1 cellular context compared by ENCODE assay signal in the genomic region with DNA sequence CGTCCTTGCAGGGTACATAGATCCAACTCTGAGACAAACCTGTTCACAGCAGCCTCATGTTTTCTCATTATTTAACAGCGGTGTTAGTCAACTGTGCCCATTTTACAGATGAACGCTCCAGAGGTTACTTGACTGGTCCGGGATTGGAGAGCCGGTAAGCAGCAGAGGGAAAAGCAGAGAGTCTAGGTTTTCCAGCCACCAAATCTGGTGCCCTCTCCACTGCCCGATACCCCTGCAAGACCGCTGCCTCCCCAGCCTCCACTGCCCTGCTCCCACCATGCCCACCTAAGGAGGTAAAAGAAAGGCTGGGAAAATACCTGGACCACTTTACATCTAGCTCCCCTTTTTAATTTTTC.
TF ChIP-seq lines count a peak whose summit lies in the region.

No MANE protein-coding gene starts in this region.

TF ChIP-seq in GM23338, 12 proteins besides CTCF, POLR2A, EP300 and RAD21 (continued from another document):
- TF ChIP-seq, protein P1, sequence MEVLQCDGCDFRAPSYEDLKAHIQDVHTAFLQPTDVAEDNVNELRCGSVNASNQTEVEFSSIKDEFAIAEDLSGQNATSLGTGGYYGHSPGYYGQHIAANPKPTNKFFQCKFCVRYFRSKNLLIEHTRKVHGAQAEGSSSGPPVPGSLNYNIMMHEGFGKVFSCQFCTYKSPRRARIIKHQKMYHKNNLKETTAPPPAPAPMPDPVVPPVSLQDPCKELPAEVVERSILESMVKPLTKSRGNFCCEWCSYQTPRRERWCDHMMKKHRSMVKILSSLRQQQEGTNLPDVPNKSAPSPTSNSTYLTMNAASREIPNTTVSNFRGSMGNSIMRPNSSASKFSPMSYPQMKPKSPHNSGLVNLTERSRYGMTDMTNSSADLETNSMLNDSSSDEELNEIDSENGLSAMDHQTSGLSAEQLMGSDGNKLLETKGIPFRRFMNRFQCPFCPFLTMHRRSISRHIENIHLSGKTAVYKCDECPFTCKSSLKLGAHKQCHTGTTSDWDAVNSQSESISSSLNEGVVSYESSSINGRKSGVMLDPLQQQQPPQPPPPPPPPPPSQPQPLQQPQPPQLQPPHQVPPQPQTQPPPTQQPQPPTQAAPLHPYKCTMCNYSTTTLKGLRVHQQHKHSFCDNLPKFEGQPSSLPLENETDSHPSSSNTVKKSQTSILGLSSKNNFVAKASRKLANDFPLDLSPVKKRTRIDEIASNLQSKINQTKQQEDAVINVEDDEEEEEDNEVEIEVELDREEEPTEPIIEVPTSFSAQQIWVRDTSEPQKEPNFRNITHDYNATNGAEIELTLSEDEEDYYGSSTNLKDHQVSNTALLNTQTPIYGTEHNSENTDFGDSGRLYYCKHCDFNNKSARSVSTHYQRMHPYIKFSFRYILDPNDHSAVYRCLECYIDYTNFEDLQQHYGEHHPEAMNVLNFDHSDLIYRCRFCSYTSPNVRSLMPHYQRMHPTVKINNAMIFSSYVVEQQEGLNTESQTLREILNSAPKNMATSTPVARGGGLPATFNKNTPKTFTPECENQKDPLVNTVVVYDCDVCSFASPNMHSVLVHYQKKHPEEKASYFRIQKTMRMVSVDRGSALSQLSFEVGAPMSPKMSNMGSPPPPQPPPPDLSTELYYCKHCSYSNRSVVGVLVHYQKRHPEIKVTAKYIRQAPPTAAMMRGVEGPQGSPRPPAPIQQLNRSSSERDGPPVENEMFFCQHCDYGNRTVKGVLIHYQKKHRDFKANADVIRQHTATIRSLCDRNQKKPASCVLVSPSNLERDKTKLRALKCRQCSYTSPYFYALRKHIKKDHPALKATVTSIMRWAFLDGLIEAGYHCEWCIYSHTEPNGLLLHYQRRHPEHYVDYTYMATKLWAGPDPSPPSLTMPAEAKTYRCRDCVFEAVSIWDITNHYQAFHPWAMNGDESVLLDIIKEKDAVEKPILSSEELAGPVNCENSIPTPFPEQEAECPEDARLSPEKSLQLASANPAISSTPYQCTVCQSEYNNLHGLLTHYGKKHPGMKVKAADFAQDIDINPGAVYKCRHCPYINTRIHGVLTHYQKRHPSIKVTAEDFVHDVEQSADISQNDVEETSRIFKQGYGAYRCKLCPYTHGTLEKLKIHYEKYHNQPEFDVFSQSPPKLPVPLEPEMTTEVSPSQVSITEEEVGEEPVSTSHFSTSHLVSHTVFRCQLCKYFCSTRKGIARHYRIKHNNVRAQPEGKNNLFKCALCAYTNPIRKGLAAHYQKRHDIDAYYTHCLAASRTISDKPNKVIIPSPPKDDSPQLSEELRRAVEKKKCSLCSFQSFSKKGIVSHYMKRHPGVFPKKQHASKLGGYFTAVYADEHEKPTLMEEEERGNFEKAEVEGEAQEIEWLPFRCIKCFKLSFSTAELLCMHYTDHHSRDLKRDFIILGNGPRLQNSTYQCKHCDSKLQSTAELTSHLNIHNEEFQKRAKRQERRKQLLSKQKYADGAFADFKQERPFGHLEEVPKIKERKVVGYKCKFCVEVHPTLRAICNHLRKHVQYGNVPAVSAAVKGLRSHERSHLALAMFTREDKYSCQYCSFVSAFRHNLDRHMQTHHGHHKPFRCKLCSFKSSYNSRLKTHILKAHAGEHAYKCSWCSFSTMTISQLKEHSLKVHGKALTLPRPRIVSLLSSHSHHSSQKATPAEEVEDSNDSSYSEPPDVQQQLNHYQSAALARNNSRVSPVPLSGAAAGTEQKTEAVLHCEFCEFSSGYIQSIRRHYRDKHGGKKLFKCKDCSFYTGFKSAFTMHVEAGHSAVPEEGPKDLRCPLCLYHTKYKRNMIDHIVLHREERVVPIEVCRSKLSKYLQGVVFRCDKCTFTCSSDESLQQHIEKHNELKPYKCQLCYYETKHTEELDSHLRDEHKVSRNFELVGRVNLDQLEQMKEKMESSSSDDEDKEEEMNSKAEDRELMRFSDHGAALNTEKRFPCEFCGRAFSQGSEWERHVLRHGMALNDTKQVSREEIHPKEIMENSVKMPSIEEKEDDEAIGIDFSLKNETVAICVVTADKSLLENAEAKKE (CRISPR knock-in tag; IDR thresholded peaks at IDR 0.05) = no peak
- TF ChIP-seq STAT1 (IDR thresholded peaks at IDR 0.05; ENCODE audit: unreplicated experiment) (no peak), ZNF114 (CRISPR knock-in tag; IDR thresholded peaks at IDR 0.05) (no peak), ZNF331 (CRISPR knock-in tag; IDR thresholded peaks at IDR 0.05; ENCODE audit: low read depth) (no peak), NANOG (IDR thresholded peaks at IDR 0.05; ENCODE audit: borderline replicate concordance) (no peak), CREB1 (CRISPR knock-in tag; IDR thresholded peaks at IDR 0.05; ENCODE audit: low read depth) (no peak)
- TF ChIP-seq, protein P2, sequence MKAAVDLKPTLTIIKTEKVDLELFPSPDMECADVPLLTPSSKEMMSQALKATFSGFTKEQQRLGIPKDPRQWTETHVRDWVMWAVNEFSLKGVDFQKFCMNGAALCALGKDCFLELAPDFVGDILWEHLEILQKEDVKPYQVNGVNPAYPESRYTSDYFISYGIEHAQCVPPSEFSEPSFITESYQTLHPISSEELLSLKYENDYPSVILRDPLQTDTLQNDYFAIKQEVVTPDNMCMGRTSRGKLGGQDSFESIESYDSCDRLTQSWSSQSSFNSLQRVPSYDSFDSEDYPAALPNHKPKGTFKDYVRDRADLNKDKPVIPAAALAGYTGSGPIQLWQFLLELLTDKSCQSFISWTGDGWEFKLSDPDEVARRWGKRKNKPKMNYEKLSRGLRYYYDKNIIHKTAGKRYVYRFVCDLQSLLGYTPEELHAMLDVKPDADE (IDR thresholded peaks at IDR 0.05) = no peak
- TF ChIP-seq, protein P3, sequence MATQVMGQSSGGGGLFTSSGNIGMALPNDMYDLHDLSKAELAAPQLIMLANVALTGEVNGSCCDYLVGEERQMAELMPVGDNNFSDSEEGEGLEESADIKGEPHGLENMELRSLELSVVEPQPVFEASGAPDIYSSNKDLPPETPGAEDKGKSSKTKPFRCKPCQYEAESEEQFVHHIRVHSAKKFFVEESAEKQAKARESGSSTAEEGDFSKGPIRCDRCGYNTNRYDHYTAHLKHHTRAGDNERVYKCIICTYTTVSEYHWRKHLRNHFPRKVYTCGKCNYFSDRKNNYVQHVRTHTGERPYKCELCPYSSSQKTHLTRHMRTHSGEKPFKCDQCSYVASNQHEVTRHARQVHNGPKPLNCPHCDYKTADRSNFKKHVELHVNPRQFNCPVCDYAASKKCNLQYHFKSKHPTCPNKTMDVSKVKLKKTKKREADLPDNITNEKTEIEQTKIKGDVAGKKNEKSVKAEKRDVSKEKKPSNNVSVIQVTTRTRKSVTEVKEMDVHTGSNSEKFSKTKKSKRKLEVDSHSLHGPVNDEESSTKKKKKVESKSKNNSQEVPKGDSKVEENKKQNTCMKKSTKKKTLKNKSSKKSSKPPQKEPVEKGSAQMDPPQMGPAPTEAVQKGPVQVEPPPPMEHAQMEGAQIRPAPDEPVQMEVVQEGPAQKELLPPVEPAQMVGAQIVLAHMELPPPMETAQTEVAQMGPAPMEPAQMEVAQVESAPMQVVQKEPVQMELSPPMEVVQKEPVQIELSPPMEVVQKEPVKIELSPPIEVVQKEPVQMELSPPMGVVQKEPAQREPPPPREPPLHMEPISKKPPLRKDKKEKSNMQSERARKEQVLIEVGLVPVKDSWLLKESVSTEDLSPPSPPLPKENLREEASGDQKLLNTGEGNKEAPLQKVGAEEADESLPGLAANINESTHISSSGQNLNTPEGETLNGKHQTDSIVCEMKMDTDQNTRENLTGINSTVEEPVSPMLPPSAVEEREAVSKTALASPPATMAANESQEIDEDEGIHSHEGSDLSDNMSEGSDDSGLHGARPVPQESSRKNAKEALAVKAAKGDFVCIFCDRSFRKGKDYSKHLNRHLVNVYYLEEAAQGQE (IDR thresholded peaks at IDR 0.05; ENCODE audit: unreplicated experiment) = no peak
TF ChIP-seq in GM23338: peak in this region for 0.
